In the genomic region with DNA sequence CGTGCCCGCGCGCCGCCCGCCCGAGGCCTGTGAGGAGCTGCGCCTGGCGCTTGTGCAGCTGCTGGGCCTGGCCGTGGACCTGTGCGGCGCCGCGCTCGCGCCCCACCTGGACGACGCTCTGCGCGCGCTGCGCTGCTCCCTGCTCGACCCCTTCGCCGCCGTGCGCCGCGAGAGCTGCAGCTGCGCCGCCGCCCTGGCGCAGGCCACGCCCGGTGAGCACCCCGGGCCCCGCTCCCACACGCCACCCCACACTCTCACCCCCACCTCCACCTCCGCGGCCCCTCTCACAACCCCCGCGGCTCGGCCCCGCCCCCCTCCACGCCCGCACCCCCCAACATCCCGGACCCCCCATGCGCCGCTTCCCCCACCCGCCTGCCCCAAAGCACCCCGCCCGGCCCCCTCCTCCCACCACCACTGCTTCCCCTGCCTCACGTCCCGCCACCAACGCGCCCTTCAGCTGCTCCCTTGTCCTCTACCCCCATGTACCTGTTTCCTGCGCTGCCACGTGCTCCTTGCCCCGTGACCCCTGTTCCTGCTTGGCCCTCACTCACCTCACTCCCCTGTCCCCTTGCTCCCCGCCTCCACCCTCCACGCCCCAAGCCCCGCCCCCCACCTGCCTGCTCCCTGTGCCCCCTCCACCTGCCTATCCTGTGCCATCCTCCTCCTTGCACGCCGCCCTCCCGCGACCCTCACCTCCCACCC, we compare ENCODE assay signal across 7 cellular contexts. TPM values are rescaled to one million over a fixed set of nuclear protein-coding genes. Genes with fewer than 3 reads are reported as not detected.
A peak's percentile ranks its signal among the peaks of the same experiment; 100 is the strongest.
DNase-seq lines count a peak whose midpoint lies in the region; ATAC-seq and TF ChIP-seq lines count a peak whose summit lies in the region.

A gene (minus strand): TSS at position 178 of the 702 bp plus-strand sequence. CDS start 15,776 bp downstream, outside the sequence.

- 0 to 2% methylated on average over 2 to 12 of the region's 66 CpGs for WGBS in gastroesophageal sphincter (ENCODE audit: low coverage in 1 of 2), 2 donors

- peaks cover 20% of the 10 kb centered on the region for H4K20me1 ChIP-seq in osteoblast (ENCODE audit: insufficient read depth, low read length)

- no peak for TF ChIP-seq POLR2A in gastroesophageal sphincter (IDR thresholded peaks at IDR 0.05)

- peaks cover 31% of the 10 kb centered on the region for H3K4me1 Mint-ChIP-seq in HFFc6 (ENCODE audit: low read depth)

- TF ChIP-seq EP300 in gastroesophageal sphincter (IDR thresholded peaks at IDR 0.05), result no peak

- DNase-seq in HFFc6, result no peak
- peak; percentile 48 for DNase-seq in NCI-H1105 treated with DMSO at 0.1 percent for 48 hours (lab: John Stamatoyannopoulos, UW)
- peak; percentile 47 to 63 for DNase-seq in activated T-cell treated with anti-CD3 and anti-CD28 coated beads, Interleukin-2, amount 50 U/mL, for 48 hours
- DNase-seq in osteoblast (ENCODE audit: insufficient read length, low spot score, missing footprints), result peak; percentile 90
- no peak for DNase-seq in NCI-H1436 (lab: John Stamatoyannopoulos, UW)

- peak within 1 kb of the TSS; percentile 82 for H3K4me2 ChIP-seq in osteoblast (ENCODE audit: insufficient read depth, low read length)

- no peak for TF ChIP-seq CTCF in HFFc6 (IDR thresholded peaks at IDR 0.05)
- no peak for TF ChIP-seq CTCF in gastroesophageal sphincter (IDR thresholded peaks at IDR 0.05)
- TF ChIP-seq CTCF in osteoblast (IDR thresholded peaks at IDR 0.05; ENCODE audit: extremely low read depth, low read depth, low read length), result no peak

- H3K9me3 ChIP-seq in gastroesophageal sphincter (no peaks in the 10 kb centered on the region), osteoblast (ENCODE audit: low read depth, low read length) (no peaks in the 10 kb centered on the region)

- peak within 1 kb of the TSS in 3 of 4 donors; percentile 82 to 85 (median 85) for H3K27ac ChIP-seq in gastroesophageal sphincter
- H3K27ac ChIP-seq in osteoblast (ENCODE audit: low read depth, low read length), result peak within 1 kb of the TSS; percentile 30

- H3K27me3 Mint-ChIP-seq in HFFc6 (ENCODE audit: insufficient read depth), result no peaks in the 10 kb centered on the region; the same call in 1 of the 2 replicates

- H3K27me3 ChIP-seq in gastroesophageal sphincter (no peaks in the 10 kb centered on the region), osteoblast (ENCODE audit: insufficient read depth, low read length) (no peaks in the 10 kb centered on the region)

- H3K36me3 Mint-ChIP-seq in HFFc6 (ENCODE audit: low read depth), result peaks cover 36% of the 10 kb centered on the region

- H3K4me1 ChIP-seq in gastroesophageal sphincter (peaks cover 0 to 54% (median 18%) of the 10 kb centered on the region in 3 donors), osteoblast (ENCODE audit: insufficient read depth, low read length) (peaks cover 21% of the 10 kb centered on the region)

- H3K9me3 Mint-ChIP-seq in HFFc6, result peaks cover 32% of the 10 kb centered on the region

- peak within 1 kb of the TSS; percentile 76 for H3K27ac Mint-ChIP-seq in HFFc6

- ATAC-seq in GM18519 (IDR thresholded peaks at IDR 0.05; ENCODE audit: low FRiP score, unreplicated experiment), result peak; percentile 14
- no peak for ATAC-seq in gastroesophageal sphincter

- H3K4me3 ChIP-seq in gastroesophageal sphincter, result peak within 1 kb of the TSS; percentile 64 to 95
- peak within 1 kb of the TSS; percentile 78 for H3K4me3 ChIP-seq in osteoblast (ENCODE audit: insufficient read depth, low read length)

- peak within 1 kb of the TSS; percentile 73 for H2AFZ ChIP-seq in osteoblast (ENCODE audit: low read length)

- H3K36me3 ChIP-seq in gastroesophageal sphincter, result peaks cover 0 to 35% of the 10 kb centered on the region in 2 donors
- H3K36me3 ChIP-seq in osteoblast (ENCODE audit: insufficient read depth, low read length), result peaks cover 18% of the 10 kb centered on the region

- H3K79me2 ChIP-seq in osteoblast (ENCODE audit: insufficient read depth, low read length), result peaks cover 32% of the 10 kb centered on the region

- H3K4me3 Mint-ChIP-seq in HFFc6, result peak within 1 kb of the TSS; percentile 87

RNA-seq across cellular contexts. Expression of the gene that starts here (rescaled TPM):
- 10 to 100 TPM; 15.5 to 22.7 (median 17.1) TPM for total RNA-seq in HFFc6 (2021; fragmentation: NEBNext Ultra II Directional; extraction: Animal tissue kit (Norgen Biotek cat#: 25700))
- total RNA-seq in gastroesophageal sphincter (10 to 100 TPM; 11.6 to 39.1 (median 24.8) TPM), osteoblast (5.9 and 6.5 TPM in 2 replicates)

Comparison
In these comparisons a context has a peak if more than half of its experiments do, and no peak if none do; other contexts are left out.
1. DNase-seq: peak in NCI-H1105 treated with DMSO at 0.1 percent for 48 hours (single experiment), activated T-cell treated with anti-CD3 and anti-CD28 coated beads, Interleukin-2, amount 50 U/mL, for 48 hours (2 of 2) and osteoblast (single experiment); none in HFFc6 (single experiment) and NCI-H1436 (single experiment).